In the genomic region with DNA sequence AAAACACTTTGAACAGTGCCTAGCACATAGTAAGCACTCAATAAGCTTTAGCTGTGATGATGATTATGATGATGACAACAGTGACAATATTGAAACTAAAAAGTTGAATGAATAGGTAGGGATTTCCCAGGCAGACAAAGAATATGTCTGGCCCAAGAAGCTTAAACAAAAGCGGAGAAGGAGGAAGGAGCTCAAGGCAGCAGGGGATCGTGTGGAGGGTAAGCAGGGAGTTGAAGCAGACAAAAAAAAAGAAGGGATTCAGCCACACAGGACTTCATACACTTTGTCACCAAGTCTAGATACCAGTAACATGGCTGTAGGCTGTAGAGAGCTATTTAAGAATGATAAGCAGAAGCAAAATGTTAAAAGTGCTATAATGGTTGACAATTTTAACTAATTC, we compare ENCODE assay signal across 26 cellular contexts.
DNase-seq lines count a peak whose midpoint lies in the region; ATAC-seq, FAIRE-seq and TF ChIP-seq lines count a peak whose summit lies in the region.
"Had no signal": no experiment of that assay in that cellular context is flagged by ENCODE, and none has a peak within 500 bp of the region (broad histone marks: within the 10 kb centered on the region; RNA-seq: fewer than 3 reads in every experiment).

No MANE protein-coding gene starts in this region.

- WGBS in H1 (ENCODE audit: extremely low coverage in 1 of 2, insufficient coverage in 1 of 2, insufficient read length in 1 of 2, insufficient replicate concordance in 2 of 2, low coverage in 1 of 2, low lambda C conversion rate in 2 of 2, missing lambda C conversion rate in 1 of 2), 2 experiments: 59% methylated on average over 2 of the region's 2 CpGs; no CpG with 5 or more reads in 1 of the 2 experiments
- no CpG with 5 or more reads among the region's 2 CpGs for WGBS in neuronal stem cell (ENCODE audit: extremely low coverage in 2 of 2, insufficient read length in 2 of 2, insufficient replicate concordance in 1 of 2), 2 donors

- no peak for TF ChIP-seq POLR2A in H1 (IDR thresholded peaks at IDR 0.05; ENCODE audit: control extremely low read depth in 1 of 2, low read depth in 2 of 2, low read length in 2 of 2)

- ATAC-seq in GM23338 (peak; percentile 51), PC-3 (no peak), HG03354 (IDR thresholded peaks at IDR 0.05; ENCODE audit: poor library complexity, severe bottlenecking, unreplicated experiment) (no peak)
- no peak for ATAC-seq in activated naive CD4-positive, alpha-beta T cell treated with anti-CD3 and anti-CD28 coated beads, Interleukin-2, amount 50 U/mL, for 72 hours

- H3K14ac ChIP-seq in H1 (ENCODE audit: insufficient read length): no peak overlapping the region
- no peak overlapping the region for H3K14ac ChIP-seq in neuronal stem cell (ENCODE audit: low read length)

- H3K79me1 ChIP-seq in H1 (ENCODE audit: low read depth, low read length) (no peaks in the 10 kb centered on the region), neuronal stem cell (ENCODE audit: low read depth, low read length) (no peaks in the 10 kb centered on the region)

- H3K23ac ChIP-seq in H1 (ENCODE audit: insufficient read length) (no peak overlapping the region), neuronal stem cell (ENCODE audit: low read depth, low read length, poor library complexity) (no peak overlapping the region)

- no peak overlapping the region for H2BK20ac ChIP-seq in H1 (ENCODE audit: low read length)

- no peak overlapping the region for H2BK5ac ChIP-seq in H1 (ENCODE audit: low read depth, low read length)
- no peak overlapping the region for H2BK5ac ChIP-seq in neuronal stem cell (ENCODE audit: low read length)

- no peaks in the 10 kb centered on the region; the same call in 1 of the 2 replicates for H3K36me3 ChIP-seq in GM23338 (ENCODE audit: insufficient read depth)
- H3K36me3 ChIP-seq in H1 (ENCODE audit: control insufficient read depth in 2 of 4, insufficient read depth in 4 of 4, low read length in 3 of 4): peaks cover 0 to 3% (median 0%) of the 10 kb centered on the region in 4 experiments; a peak in 1 of 8 replicates
- H3K36me3 ChIP-seq in neuronal stem cell (replicated peaks in 1 of 2; ENCODE audit: control insufficient read depth in 2 of 2, insufficient read depth in 2 of 2, low read length in 2 of 2): no peaks in the 10 kb centered on the region
- H3K36me3 ChIP-seq in PC-3 (ENCODE audit: low read depth, low read length): no peaks in the 10 kb centered on the region
- H3K36me3 ChIP-seq: BE2C, BLaER1 had no signal

- TF ChIP-seq RAD21 in H1 (IDR thresholded peaks at IDR 0.05 in 1 of 2, conservative IDR thresholded peaks at IDR 0.05 in 1 of 2; ENCODE audit: low read depth in 2 of 2, low read length in 2 of 2): no peak

- H4K20me1 ChIP-seq in GM23338 (replicated peaks; ENCODE audit: insufficient read depth) (no peaks in the 10 kb centered on the region), H1 (replicated peaks in 1 of 2; ENCODE audit: control insufficient read depth in 1 of 2, insufficient read depth in 2 of 2, low read length in 2 of 2) (no peaks in the 10 kb centered on the region), PC-3 (ENCODE audit: low read length) (no peaks in the 10 kb centered on the region)
- H4K20me1 ChIP-seq: BLaER1 had no signal

- H2BK120ac ChIP-seq in H1 (replicated peaks; ENCODE audit: low read depth, low read length) (no peak overlapping the region), neuronal stem cell (ENCODE audit: low read depth, low read length) (no peak overlapping the region)

- CTCF ChIA-PET in H1 (lab: Charles Lee; ENCODE audit: partially characterized antibody): interaction anchor here (0.5 to 5.1 kb wide), 5 partner anchors 12 to 909 kb away, joined by 3 to 26 read pairs (median 4); no protein-coding TSS in a partner anchor
- CTCF ChIA-PET in PC-3 (lab: Charles Lee): no interaction called here

- no peak overlapping the region for H2AK5ac ChIP-seq in H1 (ENCODE audit: low read depth, low read length)
- H2AK5ac ChIP-seq in neuronal stem cell (ENCODE audit: low read depth, low read length): no peak overlapping the region

- no peak overlapping the region for H3K56ac ChIP-seq in H1 (replicated peaks; ENCODE audit: insufficient read length, low read depth, low read length)

- H3K4me1 ChIP-seq in GM23338 (ENCODE audit: insufficient read depth): peaks cover 29% of the 10 kb centered on the region
- H3K4me1 ChIP-seq in H1 (replicated peaks in 1 of 4; ENCODE audit: control insufficient read depth in 3 of 4, insufficient read depth in 4 of 4, low read length in 3 of 4): peaks cover 11 to 25% (median 18%) of the 10 kb centered on the region in 4 experiments
- H3K4me1 ChIP-seq in neuronal stem cell (ENCODE audit: control insufficient read depth in 2 of 2, insufficient read depth in 1 of 2, low read depth in 1 of 2, low read length in 2 of 2): peaks cover 0 to 17% of the 10 kb centered on the region in 2 donors
- H3K4me1 ChIP-seq in PC-3 (ENCODE audit: insufficient read depth, low read length): no peaks in the 10 kb centered on the region
- H3K4me1 ChIP-seq: BE2C, BLaER1 had no signal

- peak; percentile 50 for FAIRE-seq in H1 (lab: Jason Lieb, UNC)
- FAIRE-seq: A204.1, GM12891, GM19239 had no signal

- 0 out of 2 replicates have a peak, but pooled peaks cover 3% of the 10 kb centered on the region for H3K9me2 ChIP-seq in GM23338 (ENCODE audit: insufficient read depth)
- H3K9me2 ChIP-seq in PC-3 (replicated peaks; ENCODE audit: low read length): no peaks in the 10 kb centered on the region

- H3K4me3 ChIP-seq in GM23338 (no peak overlapping the region), H1 (ENCODE audit: extremely low read depth in 1 of 4, insufficient read depth in 2 of 4, low read depth in 3 of 4, low read length in 4 of 4) (no peak overlapping the region), neuronal stem cell (ENCODE audit: low read length in 2 of 2) (no peak overlapping the region), PC-3 (ENCODE audit: low read length) (no peak overlapping the region)
- H3K4me3 ChIP-seq: BLaER1 had no signal

- H3K27me3 ChIP-seq in GM23338 (ENCODE audit: insufficient read depth) (no peaks in the 10 kb centered on the region), H1 (replicated peaks in 1 of 4; ENCODE audit: control insufficient read depth in 3 of 4, extremely low read depth in 1 of 4, insufficient read depth in 3 of 4, low read length in 3 of 4) (no peaks in the 10 kb centered on the region), neuronal stem cell (ENCODE audit: control insufficient read depth in 3 of 3, insufficient read depth in 3 of 3, low read depth in 1 of 3, low read length in 3 of 3) (peaks cover 0 to 2% (median 0%) of the 10 kb centered on the region in 3 experiments), PC-3 (ENCODE audit: low read length) (no peaks in the 10 kb centered on the region)
- H3K27me3 ChIP-seq: BE2C, BLaER1 had no signal

- H3K9ac ChIP-seq in H1 (replicated peaks in 1 of 4; ENCODE audit: extremely low read depth in 1 of 4, low read depth in 3 of 4, low read length in 3 of 4): no peak overlapping the region
- no peak overlapping the region for H3K9ac ChIP-seq in neuronal stem cell (ENCODE audit: low read depth, low read length, poor library complexity)
- H3K9ac ChIP-seq in PC-3 (ENCODE audit: low read length): no peak overlapping the region
- H3K9ac ChIP-seq: BLaER1 had no signal

- peaks cover 50% of the 10 kb centered on the region for H3K4me1 Mint-ChIP-seq in GM23338
- H3K4me1 Mint-ChIP-seq: CD14-positive monocyte; CD4-positive, alpha-beta memory T cell; CD4-positive, CD25-positive, alpha-beta regulatory T cell; CD8-positive, alpha-beta memory T cell had no signal

- H3K18ac ChIP-seq in H1 (ENCODE audit: extremely low read depth, low read length): no peak overlapping the region
- H3K18ac ChIP-seq in neuronal stem cell (ENCODE audit: low read length): no peak overlapping the region

- TF ChIP-seq EP300 in H1 (IDR thresholded peaks at IDR 0.05; ENCODE audit: borderline replicate concordance in 1 of 2, low read depth in 2 of 2, low read length in 2 of 2): no peak

- H4K91ac ChIP-seq in H1 (replicated peaks; ENCODE audit: insufficient read length, low read length) (no peak overlapping the region), neuronal stem cell (ENCODE audit: low read depth, low read length, poor library complexity) (no peak overlapping the region)

- peak overlapping the region; percentile 3; the same call in 1 of the 2 replicates for H3K27ac Mint-ChIP-seq in GM23338
- no peak overlapping the region for H3K27ac Mint-ChIP-seq in activated naive CD4-positive, alpha-beta T cell treated with anti-CD3 and anti-CD28 coated beads, Interleukin-2, amount 50 U/mL, for 72 hours
- H3K27ac Mint-ChIP-seq: CD14-positive monocyte; CD4-positive, alpha-beta memory T cell; CD4-positive, CD25-positive, alpha-beta regulatory T cell; CD8-positive, alpha-beta memory T cell had no signal

- H2BK12ac ChIP-seq in H1 (ENCODE audit: low read depth, low read length) (no peak overlapping the region), neuronal stem cell (ENCODE audit: low read length) (no peak overlapping the region)

- no peak overlapping the region for H4K5ac ChIP-seq in H1 (ENCODE audit: insufficient read length, low read depth, low read length)

- peaks cover 6% of the 10 kb centered on the region; the same call in 2 of the 3 replicates for H3K9me3 Mint-ChIP-seq in GM23338
- peaks cover 19 to 21% of the 10 kb centered on the region in 2 donors for H3K9me3 Mint-ChIP-seq in activated naive CD4-positive, alpha-beta T cell treated with anti-CD3 and anti-CD28 coated beads, Interleukin-2, amount 50 U/mL, for 72 hours

- H4K8ac ChIP-seq in H1 (ENCODE audit: extremely low read depth, insufficient read depth, low read length): no peak overlapping the region
- H4K8ac ChIP-seq in neuronal stem cell (ENCODE audit: low read depth, low read length): no peak overlapping the region

- POLR2A ChIA-PET in H1 (lab: Charles Lee; ENCODE audit: partially characterized antibody): interaction anchor here (0.6 to 1.3 kb wide), 5 partner anchors 11 to 1898 kb away, joined by 3 to 4 read pairs (median 3); no protein-coding TSS in a partner anchor
- POLR2A ChIA-PET in PC-3 (lab: Charles Lee; ENCODE audit: unreplicated experiment): no interaction called here

- H3K9me3 ChIP-seq in H1 (ENCODE audit: insufficient read depth in 2 of 2, low read depth in 1 of 2, low read length in 1 of 2): no peaks in the 10 kb centered on the region
- peaks cover 0 to 2% of the 10 kb centered on the region in 2 donors for H3K9me3 ChIP-seq in neuronal stem cell (replicated peaks in 1 of 2; ENCODE audit: control insufficient read depth in 2 of 2, insufficient read depth in 1 of 2, low read depth in 1 of 2, low read length in 2 of 2)
- H3K9me3 ChIP-seq in PC-3 (ENCODE audit: low read length): no peaks in the 10 kb centered on the region
- H3K9me3 ChIP-seq: BE2C, BLaER1 had no signal

- intact Hi-C loops in PC-3 (cut with micrococcal nuclease): no loop called here

- H3K79me2 ChIP-seq in GM23338 (replicated peaks; ENCODE audit: insufficient read depth) (0 out of 2 replicates have a peak, but pooled peaks cover 8% of the 10 kb centered on the region), H1 (ENCODE audit: control insufficient read depth in 1 of 2, insufficient read depth in 2 of 2, low read length in 2 of 2) (no peaks in the 10 kb centered on the region; a peak in 1 of 4 replicates), PC-3 (ENCODE audit: low read length) (no peaks in the 10 kb centered on the region)

- H3K27me3 Mint-ChIP-seq in GM23338 (ENCODE audit: insufficient read depth, low read depth, poor library complexity): peaks cover 10% of the 10 kb centered on the region
- H3K27me3 Mint-ChIP-seq: CD4-positive, alpha-beta memory T cell; CD4-positive, CD25-positive, alpha-beta regulatory T cell; CD8-positive, alpha-beta memory T cell had no signal

- peaks cover 1% of the 10 kb centered on the region; the same call in 1 of the 2 replicates for H3K23me2 ChIP-seq in H1 (ENCODE audit: low read depth, low read length)

- H3K27ac ChIP-seq in GM23338 (ENCODE audit: low read depth) (no peak overlapping the region), H1 (ENCODE audit: low read depth, low read length) (no peak overlapping the region), neuronal stem cell (replicated peaks; ENCODE audit: low read length) (no peak overlapping the region), PC-3 (ENCODE audit: low read length) (no peak overlapping the region)
- H3K27ac ChIP-seq: BLaER1 had no signal

- no peak overlapping the region for H3K4ac ChIP-seq in H1 (replicated peaks; ENCODE audit: insufficient read length, low read depth, low read length)
- H3K4ac ChIP-seq in neuronal stem cell (ENCODE audit: low read length): no peak overlapping the region

- TF ChIP-seq CTCF in GM23338 (conservative IDR thresholded peaks at IDR 0.05; ENCODE audit: low read depth in 2 of 2) (no peak), H1 (IDR thresholded peaks at IDR 0.05; ENCODE audit: control extremely low read depth in 1 of 3, insufficient read depth in 1 of 3, low read depth in 1 of 3, low read length in 3 of 3) (no peak), PC-3 (conservative IDR thresholded peaks at IDR 0.05; ENCODE audit: low read depth, low read length) (no peak)

- peaks cover 55% of the 10 kb centered on the region for H3K36me3 Mint-ChIP-seq in GM23338 (ENCODE audit: low read depth)
- H3K36me3 Mint-ChIP-seq in activated naive CD4-positive, alpha-beta T cell treated with anti-CD3 and anti-CD28 coated beads, Interleukin-2, amount 50 U/mL, for 72 hours: no peaks in the 10 kb centered on the region
- H3K36me3 Mint-ChIP-seq: CD14-positive monocyte; CD4-positive, alpha-beta memory T cell; CD4-positive, CD25-positive, alpha-beta regulatory T cell had no signal

- no peak overlapping the region for H3K4me2 ChIP-seq in GM23338
- 0 out of 4 replicates have a peak overlapping the region, but pooled peaks of 1 of the 2 experiments have one; percentile 22 for H3K4me2 ChIP-seq in H1 (ENCODE audit: insufficient read depth in 1 of 2, low read depth in 2 of 2, low read length in 2 of 2)
- no peak overlapping the region for H3K4me2 ChIP-seq in neuronal stem cell (ENCODE audit: insufficient read depth, low read length, poor library complexity, severe bottlenecking)
- no peak overlapping the region for H3K4me2 ChIP-seq in PC-3 (ENCODE audit: low read length)
- H3K4me2 ChIP-seq: BLaER1 had no signal

- BruUV-seq in PC-3 (replicated peaks; lab: Mats Ljungman, UMichigan): no TSS peak

- peak; percentile 20 for DNase-seq in GM23338 (ENCODE audit: low spot score)
- no peak for DNase-seq in H1 (ENCODE audit: low read depth in 1 of 2, low spot score in 2 of 2)
- peak; percentile 12 for DNase-seq in neuronal stem cell (ENCODE audit: low spot score)
- DNase-seq in PC-3: no peak
- no peak for DNase-seq in NAMALWA (ENCODE audit: low spot score)
- no peak for DNase-seq in activated naive CD4-positive, alpha-beta T cell treated with anti-CD3 and anti-CD28 coated beads, Interleukin-2, amount 50 U/mL, for 72 hours (ENCODE audit: low spot score in 2 of 2)
- DNase-seq: 8988T; ACHN; BE2C; CD4-positive, alpha-beta memory T cell; CD4-positive, CD25-positive, alpha-beta regulatory T cell; CD8-positive, alpha-beta memory T cell; COR-L47; DMS 273 treated with DMSO at 0.1 percent for 48 hours; DMS153; DMS53; DMS79; DND-41; EL; GDM1 had no signal

- no peaks in the 10 kb centered on the region for H3F3A ChIP-seq in GM23338 (replicated peaks; ENCODE audit: low read depth)
- H3F3A ChIP-seq in PC-3 (ENCODE audit: low read length, unreplicated experiment): no peaks in the 10 kb centered on the region

- H2BK15ac ChIP-seq in H1 (ENCODE audit: low read length): no peak overlapping the region
- no peak overlapping the region for H2BK15ac ChIP-seq in neuronal stem cell (ENCODE audit: low read length)

- H3K4me3 Mint-ChIP-seq in GM23338: no peak overlapping the region
- H3K4me3 Mint-ChIP-seq: CD14-positive monocyte; CD4-positive, alpha-beta memory T cell; CD4-positive, CD25-positive, alpha-beta regulatory T cell; CD8-positive, alpha-beta memory T cell had no signal

- no peak overlapping the region for H2AFZ ChIP-seq in GM23338
- H2AFZ ChIP-seq in H1 (ENCODE audit: low read length): no peak overlapping the region
- no peak overlapping the region for H2AFZ ChIP-seq in neuronal stem cell (ENCODE audit: low read length)
- H2AFZ ChIP-seq in PC-3 (ENCODE audit: low read length): no peak overlapping the region

Comparison
In these comparisons a context has a peak if more than half of its experiments do, and no peak if none do; other contexts are left out.
1. DNase-seq: peak in GM23338 (single experiment) and neuronal stem cell (single experiment); none in H1 (0 of 2), PC-3 (single experiment), NAMALWA (single experiment) and activated naive CD4-positive, alpha-beta T cell treated with anti-CD3 and anti-CD28 coated beads, Interleukin-2, amount 50 U/mL, for 72 hours (0 of 2).